Comparison of ENCODE assay signal across 1 cellular context in genomic region chr3:173353137-173353536, GRCh38. TPM values are rescaled to one million over a fixed set of nuclear protein-coding genes. Genes with fewer than 3 reads are reported as not detected.
"Had no signal": no experiment of that assay in that cellular context is flagged by ENCODE, and none has a peak within 500 bp of the region (broad histone marks: within the 10 kb centered on the region; RNA-seq: fewer than 3 reads in every experiment).

No MANE protein-coding gene starts in this region.

RNA-seq across cellular contexts. Expression of gene NLGN1, which starts 44.4 kb away (rescaled TPM):
- total RNA-seq: natural killer cell had no signal
